In the genomic region with DNA sequence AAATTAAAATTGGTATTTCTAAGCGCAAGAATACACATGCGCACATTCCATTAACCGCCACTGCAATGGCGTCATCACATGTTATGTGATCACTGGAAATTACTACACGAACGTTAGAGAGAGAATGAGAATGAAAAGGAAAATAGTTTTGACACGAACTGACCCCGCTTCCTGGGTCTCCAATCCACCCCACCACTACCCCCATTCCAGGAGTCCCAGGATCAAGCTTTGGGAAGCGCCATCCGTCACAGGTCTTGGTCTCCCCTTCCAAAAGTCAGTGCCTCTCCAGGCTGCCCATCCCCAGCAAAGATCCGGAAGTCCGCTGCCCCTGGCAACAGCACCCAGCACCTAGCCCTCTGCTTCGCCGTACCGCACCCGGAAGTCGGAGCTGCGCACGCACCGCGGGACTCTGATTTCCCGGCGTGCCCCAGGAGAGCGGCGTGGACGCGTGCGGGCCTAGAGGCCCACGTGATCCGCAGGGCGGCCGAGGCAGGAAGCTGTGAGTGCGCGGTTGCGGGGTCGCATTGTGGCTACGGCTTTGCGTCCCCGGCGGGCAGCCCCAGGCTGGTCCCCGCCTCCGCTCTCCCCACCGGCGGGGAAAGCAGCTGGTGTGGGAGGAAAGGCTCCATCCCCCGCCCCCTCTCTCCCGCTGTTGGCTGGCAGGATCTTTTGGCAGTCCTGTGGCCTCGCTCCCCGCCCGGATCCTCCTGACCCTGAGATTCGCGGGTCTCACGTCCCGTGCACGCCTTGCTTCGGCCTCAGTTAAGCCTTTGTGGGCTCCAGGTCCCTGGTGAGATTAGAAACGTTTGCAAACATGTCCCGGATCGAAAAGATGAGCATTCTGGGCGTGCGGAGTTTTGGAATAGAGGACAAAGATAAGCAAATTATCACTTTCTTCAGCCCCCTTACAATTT, we compare ENCODE assay signal across 1 cellular context.
A peak's percentile ranks its signal among the peaks of the same experiment; 100 is the strongest.
TF ChIP-seq lines count a peak whose summit lies in the region.

TSS of gene RAD50 (plus strand) at position 467 of the 914 bp plus-strand sequence. CDS start at position 815, 348 bp downstream.

TF ChIP-seq in HepG2, 621 proteins besides CTCF, POLR2A, EP300 and RAD21 (continued from another document and continues in another):
- peak; percentile 60; the same call in 1 of the 2 replicates for TF ChIP-seq ELK4 (CRISPR knock-in tag; IDR thresholded peaks at IDR 0.05; ENCODE audit: borderline replicate concordance)
- TF ChIP-seq MBD4 (IDR thresholded peaks at IDR 0.05; ENCODE audit: borderline replicate concordance, low read length), result no peak
- TF ChIP-seq TSC22D2 (CRISPR knock-in tag; IDR thresholded peaks at IDR 0.05; ENCODE audit: borderline replicate concordance), result peak; percentile 95; the same call in 1 of the 2 replicates
- no peak; the same call in 1 of the 2 replicates for TF ChIP-seq FOXJ3 (CRISPR knock-in tag; IDR thresholded peaks at IDR 0.05; ENCODE audit: borderline replicate concordance)
- no peak for TF ChIP-seq ZNF646 (CRISPR knock-in tag; IDR thresholded peaks at IDR 0.05)
- TF ChIP-seq ZNF598 (CRISPR knock-in tag; IDR thresholded peaks at IDR 0.05; ENCODE audit: borderline replicate concordance), result peak; percentile 88
- peak; percentile 87 for TF ChIP-seq HDAC2 (CRISPR knock-in tag; IDR thresholded peaks at IDR 0.05)
- TF ChIP-seq, protein P1, sequence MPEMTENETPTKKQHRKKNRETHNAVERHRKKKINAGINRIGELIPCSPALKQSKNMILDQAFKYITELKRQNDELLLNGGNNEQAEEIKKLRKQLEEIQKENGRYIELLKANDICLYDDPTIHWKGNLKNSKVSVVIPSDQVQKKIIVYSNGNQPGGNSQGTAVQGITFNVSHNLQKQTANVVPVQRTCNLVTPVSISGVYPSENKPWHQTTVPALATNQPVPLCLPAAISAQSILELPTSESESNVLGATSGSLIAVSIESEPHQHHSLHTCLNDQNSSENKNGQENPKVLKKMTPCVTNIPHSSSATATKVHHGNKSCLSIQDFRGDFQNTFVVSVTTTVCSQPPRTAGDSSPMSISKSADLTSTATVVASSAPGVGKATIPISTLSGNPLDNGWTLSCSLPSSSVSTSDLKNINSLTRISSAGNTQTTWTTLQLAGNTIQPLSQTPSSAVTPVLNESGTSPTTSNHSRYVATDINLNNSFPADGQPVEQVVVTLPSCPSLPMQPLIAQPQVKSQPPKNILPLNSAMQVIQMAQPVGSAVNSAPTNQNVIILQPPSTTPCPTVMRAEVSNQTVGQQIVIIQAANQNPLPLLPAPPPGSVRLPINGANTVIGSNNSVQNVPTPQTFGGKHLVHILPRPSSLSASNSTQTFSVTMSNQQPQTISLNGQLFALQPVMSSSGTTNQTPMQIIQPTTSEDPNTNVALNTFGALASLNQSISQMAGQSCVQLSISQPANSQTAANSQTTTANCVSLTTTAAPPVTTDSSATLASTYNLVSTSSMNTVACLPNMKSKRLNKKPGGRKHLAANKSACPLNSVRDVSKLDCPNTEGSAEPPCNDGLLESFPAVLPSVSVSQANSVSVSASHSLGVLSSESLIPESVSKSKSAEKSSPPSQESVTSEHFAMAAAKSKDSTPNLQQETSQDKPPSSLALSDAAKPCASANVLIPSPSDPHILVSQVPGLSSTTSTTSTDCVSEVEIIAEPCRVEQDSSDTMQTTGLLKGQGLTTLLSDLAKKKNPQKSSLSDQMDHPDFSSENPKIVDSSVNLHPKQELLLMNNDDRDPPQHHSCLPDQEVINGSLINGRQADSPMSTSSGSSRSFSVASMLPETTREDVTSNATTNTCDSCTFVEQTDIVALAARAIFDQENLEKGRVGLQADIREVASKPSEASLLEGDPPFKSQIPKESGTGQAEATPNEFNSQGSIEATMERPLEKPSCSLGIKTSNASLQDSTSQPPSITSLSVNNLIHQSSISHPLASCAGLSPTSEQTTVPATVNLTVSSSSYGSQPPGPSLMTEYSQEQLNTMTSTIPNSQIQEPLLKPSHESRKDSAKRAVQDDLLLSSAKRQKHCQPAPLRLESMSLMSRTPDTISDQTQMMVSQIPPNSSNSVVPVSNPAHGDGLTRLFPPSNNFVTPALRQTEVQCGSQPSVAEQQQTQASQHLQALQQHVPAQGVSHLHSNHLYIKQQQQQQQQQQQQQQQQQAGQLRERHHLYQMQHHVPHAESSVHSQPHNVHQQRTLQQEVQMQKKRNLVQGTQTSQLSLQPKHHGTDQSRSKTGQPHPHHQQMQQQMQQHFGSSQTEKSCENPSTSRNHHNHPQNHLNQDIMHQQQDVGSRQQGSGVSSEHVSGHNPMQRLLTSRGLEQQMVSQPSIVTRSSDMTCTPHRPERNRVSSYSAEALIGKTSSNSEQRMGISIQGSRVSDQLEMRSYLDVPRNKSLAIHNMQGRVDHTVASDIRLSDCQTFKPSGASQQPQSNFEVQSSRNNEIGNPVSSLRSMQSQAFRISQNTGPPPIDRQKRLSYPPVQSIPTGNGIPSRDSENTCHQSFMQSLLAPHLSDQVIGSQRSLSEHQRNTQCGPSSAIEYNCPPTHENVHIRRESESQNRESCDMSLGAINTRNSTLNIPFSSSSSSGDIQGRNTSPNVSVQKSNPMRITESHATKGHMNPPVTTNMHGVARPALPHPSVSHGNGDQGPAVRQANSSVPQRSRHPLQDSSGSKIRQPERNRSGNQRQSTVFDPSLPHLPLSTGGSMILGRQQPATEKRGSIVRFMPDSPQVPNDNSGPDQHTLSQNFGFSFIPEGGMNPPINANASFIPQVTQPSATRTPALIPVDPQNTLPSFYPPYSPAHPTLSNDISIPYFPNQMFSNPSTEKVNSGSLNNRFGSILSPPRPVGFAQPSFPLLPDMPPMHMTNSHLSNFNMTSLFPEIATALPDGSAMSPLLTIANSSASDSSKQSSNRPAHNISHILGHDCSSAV (CRISPR knock-in tag; IDR thresholded peaks at IDR 0.05; ENCODE audit: borderline replicate concordance), result peak; percentile 73; the same call in 1 of the 2 replicates
- TF ChIP-seq POLR2G (IDR thresholded peaks at IDR 0.05; ENCODE audit: low read depth, low read length), result peak; percentile 92
- peak; percentile 80; the same call in 1 of the 2 replicates for TF ChIP-seq PRMT3 (CRISPR knock-in tag; IDR thresholded peaks at IDR 0.05; ENCODE audit: borderline replicate concordance, low read depth)
- TF ChIP-seq, protein P2, sequence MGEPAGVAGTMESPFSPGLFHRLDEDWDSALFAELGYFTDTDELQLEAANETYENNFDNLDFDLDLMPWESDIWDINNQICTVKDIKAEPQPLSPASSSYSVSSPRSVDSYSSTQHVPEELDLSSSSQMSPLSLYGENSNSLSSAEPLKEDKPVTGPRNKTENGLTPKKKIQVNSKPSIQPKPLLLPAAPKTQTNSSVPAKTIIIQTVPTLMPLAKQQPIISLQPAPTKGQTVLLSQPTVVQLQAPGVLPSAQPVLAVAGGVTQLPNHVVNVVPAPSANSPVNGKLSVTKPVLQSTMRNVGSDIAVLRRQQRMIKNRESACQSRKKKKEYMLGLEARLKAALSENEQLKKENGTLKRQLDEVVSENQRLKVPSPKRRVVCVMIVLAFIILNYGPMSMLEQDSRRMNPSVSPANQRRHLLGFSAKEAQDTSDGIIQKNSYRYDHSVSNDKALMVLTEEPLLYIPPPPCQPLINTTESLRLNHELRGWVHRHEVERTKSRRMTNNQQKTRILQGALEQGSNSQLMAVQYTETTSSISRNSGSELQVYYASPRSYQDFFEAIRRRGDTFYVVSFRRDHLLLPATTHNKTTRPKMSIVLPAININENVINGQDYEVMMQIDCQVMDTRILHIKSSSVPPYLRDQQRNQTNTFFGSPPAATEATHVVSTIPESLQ (CRISPR knock-in tag; conservative IDR thresholded peaks at IDR 0.05), result 0 out of 2 replicates have a peak, but pooled peaks have one; percentile 11
- no peak for TF ChIP-seq ZNF652 (CRISPR knock-in tag; IDR thresholded peaks at IDR 0.05; ENCODE audit: borderline replicate concordance, low read depth)
- no peak for TF ChIP-seq SNRNP70 (IDR thresholded peaks at IDR 0.05; ENCODE audit: low read depth, low read length)
- TF ChIP-seq ZNF484 (CRISPR knock-in tag; IDR thresholded peaks at IDR 0.05; ENCODE audit: borderline replicate concordance, low read depth), result no peak
- TF ChIP-seq RBM39 (IDR thresholded peaks at IDR 0.05; ENCODE audit: low read depth, low read length, poor library complexity, severe bottlenecking), result peak; percentile 88
- no peak for TF ChIP-seq ZNF557 (CRISPR knock-in tag; IDR thresholded peaks at IDR 0.05)
- peak; percentile 98 for TF ChIP-seq ZNF138 (CRISPR knock-in tag; IDR thresholded peaks at IDR 0.05; ENCODE audit: low read depth)
- no peak; the same call in 1 of the 2 replicates for TF ChIP-seq ZNF562 (CRISPR knock-in tag; IDR thresholded peaks at IDR 0.05; ENCODE audit: borderline replicate concordance)
- TF ChIP-seq CENPT (CRISPR knock-in tag; IDR thresholded peaks at IDR 0.05; ENCODE audit: low read depth), result peak; percentile 94; the same call in 1 of the 2 replicates
- TF ChIP-seq ZNF549 (CRISPR knock-in tag; IDR thresholded peaks at IDR 0.05), result no peak
- TF ChIP-seq, protein P3, sequence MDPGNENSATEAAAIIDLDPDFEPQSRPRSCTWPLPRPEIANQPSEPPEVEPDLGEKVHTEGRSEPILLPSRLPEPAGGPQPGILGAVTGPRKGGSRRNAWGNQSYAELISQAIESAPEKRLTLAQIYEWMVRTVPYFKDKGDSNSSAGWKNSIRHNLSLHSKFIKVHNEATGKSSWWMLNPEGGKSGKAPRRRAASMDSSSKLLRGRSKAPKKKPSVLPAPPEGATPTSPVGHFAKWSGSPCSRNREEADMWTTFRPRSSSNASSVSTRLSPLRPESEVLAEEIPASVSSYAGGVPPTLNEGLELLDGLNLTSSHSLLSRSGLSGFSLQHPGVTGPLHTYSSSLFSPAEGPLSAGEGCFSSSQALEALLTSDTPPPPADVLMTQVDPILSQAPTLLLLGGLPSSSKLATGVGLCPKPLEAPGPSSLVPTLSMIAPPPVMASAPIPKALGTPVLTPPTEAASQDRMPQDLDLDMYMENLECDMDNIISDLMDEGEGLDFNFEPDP (CRISPR knock-in tag; conservative IDR thresholded peaks at IDR 0.05), result no peak
- TF ChIP-seq, protein P4, sequence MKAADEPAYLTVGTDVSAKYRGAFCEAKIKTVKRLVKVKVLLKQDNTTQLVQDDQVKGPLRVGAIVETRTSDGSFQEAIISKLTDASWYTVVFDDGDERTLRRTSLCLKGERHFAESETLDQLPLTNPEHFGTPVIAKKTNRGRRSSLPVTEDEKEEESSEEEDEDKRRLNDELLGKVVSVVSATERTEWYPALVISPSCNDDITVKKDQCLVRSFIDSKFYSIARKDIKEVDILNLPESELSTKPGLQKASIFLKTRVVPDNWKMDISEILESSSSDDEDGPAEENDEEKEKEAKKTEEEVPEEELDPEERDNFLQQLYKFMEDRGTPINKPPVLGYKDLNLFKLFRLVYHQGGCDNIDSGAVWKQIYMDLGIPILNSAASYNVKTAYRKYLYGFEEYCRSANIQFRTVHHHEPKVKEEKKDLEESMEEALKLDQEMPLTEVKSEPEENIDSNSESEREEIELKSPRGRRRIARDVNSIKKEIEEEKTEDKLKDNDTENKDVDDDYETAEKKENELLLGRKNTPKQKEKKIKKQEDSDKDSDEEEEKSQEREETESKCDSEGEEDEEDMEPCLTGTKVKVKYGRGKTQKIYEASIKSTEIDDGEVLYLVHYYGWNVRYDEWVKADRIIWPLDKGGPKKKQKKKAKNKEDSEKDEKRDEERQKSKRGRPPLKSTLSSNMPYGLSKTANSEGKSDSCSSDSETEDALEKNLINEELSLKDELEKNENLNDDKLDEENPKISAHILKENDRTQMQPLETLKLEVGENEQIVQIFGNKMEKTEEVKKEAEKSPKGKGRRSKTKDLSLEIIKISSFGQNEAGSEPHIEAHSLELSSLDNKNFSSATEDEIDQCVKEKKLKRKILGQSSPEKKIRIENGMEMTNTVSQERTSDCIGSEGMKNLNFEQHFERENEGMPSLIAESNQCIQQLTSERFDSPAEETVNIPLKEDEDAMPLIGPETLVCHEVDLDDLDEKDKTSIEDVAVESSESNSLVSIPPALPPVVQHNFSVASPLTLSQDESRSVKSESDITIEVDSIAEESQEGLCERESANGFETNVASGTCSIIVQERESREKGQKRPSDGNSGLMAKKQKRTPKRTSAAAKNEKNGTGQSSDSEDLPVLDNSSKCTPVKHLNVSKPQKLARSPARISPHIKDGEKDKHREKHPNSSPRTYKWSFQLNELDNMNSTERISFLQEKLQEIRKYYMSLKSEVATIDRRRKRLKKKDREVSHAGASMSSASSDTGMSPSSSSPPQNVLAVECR (CRISPR knock-in tag; IDR thresholded peaks at IDR 0.05; ENCODE audit: borderline replicate concordance), result peak; percentile 95
